23 cellular contexts compared by ENCODE assay signal in the genomic region with DNA sequence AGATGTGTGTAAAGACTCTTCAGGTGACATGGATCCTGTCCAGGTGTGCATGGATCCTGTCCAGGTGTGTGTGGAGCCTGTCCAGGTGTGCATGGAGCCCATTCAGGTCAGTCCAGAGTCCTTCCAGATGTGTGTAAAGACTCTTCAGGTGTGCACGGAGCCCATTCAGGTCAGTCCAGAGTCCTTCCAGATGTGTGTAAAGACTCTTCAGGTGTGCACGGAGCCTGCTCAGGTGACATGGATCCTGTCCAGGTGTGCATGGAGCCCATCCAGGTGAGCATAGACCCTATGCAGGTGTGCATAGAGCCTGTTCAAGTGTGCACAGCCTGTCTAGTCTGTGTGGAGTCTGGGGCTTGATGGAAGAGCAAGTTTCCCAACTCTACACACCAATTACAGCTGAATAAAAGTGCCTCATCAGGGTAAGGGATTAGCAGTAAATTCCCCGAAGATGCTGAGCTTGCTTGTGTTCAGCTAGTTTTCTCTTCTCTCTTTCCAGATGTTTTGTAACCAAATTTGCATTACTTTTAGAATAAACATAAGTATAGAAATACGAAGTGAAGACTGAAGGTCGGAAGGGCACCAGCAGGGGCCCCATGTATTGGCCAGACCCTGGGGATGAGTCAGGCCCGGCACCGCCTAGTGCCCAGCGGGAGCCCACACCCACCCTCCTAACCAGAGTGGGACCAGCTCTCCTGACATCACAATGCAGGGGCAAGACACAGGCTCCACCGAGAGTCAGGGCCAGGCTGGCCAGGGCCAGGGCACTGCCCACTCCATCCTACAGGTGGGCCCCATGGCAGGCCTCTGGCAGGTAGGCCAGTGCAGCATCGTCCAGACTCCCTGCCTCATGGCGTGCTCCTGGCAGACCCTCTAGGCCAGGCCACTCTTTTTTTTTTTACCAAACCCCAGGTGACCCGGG. TPM values are rescaled to one million over a fixed set of nuclear protein-coding genes. Genes with fewer than 3 reads are reported as not detected.
DNase-seq lines count a peak whose midpoint lies in the region; ATAC-seq, FAIRE-seq and TF ChIP-seq lines count a peak whose summit lies in the region.
"Had no signal": no experiment of that assay in that cellular context is flagged by ENCODE, and none has a peak within 500 bp of the region (broad histone marks: within the 10 kb centered on the region; RNA-seq: fewer than 3 reads in every experiment).

No MANE protein-coding gene starts in this region.

- TF ChIP-seq EP300 in gastroesophageal sphincter (IDR thresholded peaks at IDR 0.05), result no peak

- peak; percentile 21 for ATAC-seq in foreskin keratinocyte
- ATAC-seq in sciatic nerve, result no peak
- no peak for ATAC-seq in gastroesophageal sphincter
- no peak for ATAC-seq in GM21515 (IDR thresholded peaks at IDR 0.05; ENCODE audit: unreplicated experiment)
- no peak for ATAC-seq in HG03108 (IDR thresholded peaks at IDR 0.05; ENCODE audit: unreplicated experiment)
- ATAC-seq: effector memory CD8-positive, alpha-beta T cell; GM12878; Panc1; right lobe of liver had no signal

- no peaks in the 10 kb centered on the region for H3K36me3 ChIP-seq in gastroesophageal sphincter
- H3K36me3 ChIP-seq: right lobe of liver had no signal

- peak; percentile 62 for FAIRE-seq in HTR-8/SVneo (lab: Jason Lieb, UNC)
- FAIRE-seq: GM12878, H1 had no signal

- no peak for TF ChIP-seq POLR2A in gastroesophageal sphincter (IDR thresholded peaks at IDR 0.05)

- H3K27me3 ChIP-seq in foreskin keratinocyte (peaks cover 5% of the 10 kb centered on the region), gastroesophageal sphincter (peaks cover 16% of the 10 kb centered on the region)
- H3K27me3 ChIP-seq: right lobe of liver had no signal

- TF ChIP-seq CTCF in foreskin keratinocyte (conservative IDR thresholded peaks at IDR 0.05), result no peak
- no peak for TF ChIP-seq CTCF in gastroesophageal sphincter (IDR thresholded peaks at IDR 0.05)

- DNase-seq in D341Med (ENCODE audit: low spot score) (peak; percentile 9), HTR-8/SVneo (ENCODE audit: insufficient read length, low spot score) (no peak), foreskin keratinocyte (no peak), sciatic nerve (ENCODE audit: low spot score) (peak; percentile 48), NCI-H1105 treated with DMSO at 0.1 percent for 48 hours (lab: John Stamatoyannopoulos, UW) (no peak)
- DNase-seq: activated CD4-positive, alpha-beta memory T cell treated with anti-CD3 and anti-CD28 coated beads for 36 hours; activated naive CD4-positive, alpha-beta T cell treated with Interleukin-2 at 50 U/mL for 16 hours; CD4-positive, alpha-beta memory T cell; effector memory CD8-positive, alpha-beta T cell; NCI-H1092; NCI-H2029; NK-92 treated with Interleukin-12 subunit alpha and Interleukin-12 subunit beta, amount 100 ng/mL, for 24 hours; occipital lobe had no signal

- H3K4me1 ChIP-seq in foreskin keratinocyte (no peaks in the 10 kb centered on the region), gastroesophageal sphincter (no peaks in the 10 kb centered on the region)
- H3K4me1 ChIP-seq: right lobe of liver had no signal

- WGBS in gastroesophageal sphincter (ENCODE audit: low coverage in 1 of 2), 2 donors, result 91 to 100% methylated on average over 4 to 11 of the region's 12 CpGs

- H3K27ac ChIP-seq in foreskin keratinocyte (no peak overlapping the region), gastroesophageal sphincter (no peak overlapping the region)
- H3K27ac ChIP-seq: KMS-11, right lobe of liver, VCaP had no signal

- H3K4me3 ChIP-seq in gastroesophageal sphincter, result no peak overlapping the region
- H3K4me3 ChIP-seq: GM12878, lung, right lobe of liver had no signal

- H3K9me3 ChIP-seq in gastroesophageal sphincter, result no peaks in the 10 kb centered on the region
- H3K9me3 ChIP-seq: right lobe of liver had no signal

- intact Hi-C loops in sciatic nerve (cut with DNase I), result no loop called here

RNA-seq across cellular contexts. Expression of a gene that starts 38.6 kb away (rescaled TPM):
- total RNA-seq in foreskin keratinocyte (116 and 121 TPM in 2 replicates), sciatic nerve (85.4 TPM), gastroesophageal sphincter (10 to 100 TPM; 22.5 to 73.9 (median 43.3) TPM)
- 109 and 114 TPM in 2 replicates for polyA plus RNA-seq in foreskin keratinocyte

Comparison
In these comparisons a context has a peak if more than half of its experiments do, and no peak if none do; other contexts are left out.
1. DNase-seq: peak in D341Med (single experiment) and sciatic nerve (single experiment); none in HTR-8/SVneo (single experiment), foreskin keratinocyte (0 of 2) and NCI-H1105 treated with DMSO at 0.1 percent for 48 hours (single experiment).